ENCODE assay signal across 31 cellular contexts in the genomic region with DNA sequence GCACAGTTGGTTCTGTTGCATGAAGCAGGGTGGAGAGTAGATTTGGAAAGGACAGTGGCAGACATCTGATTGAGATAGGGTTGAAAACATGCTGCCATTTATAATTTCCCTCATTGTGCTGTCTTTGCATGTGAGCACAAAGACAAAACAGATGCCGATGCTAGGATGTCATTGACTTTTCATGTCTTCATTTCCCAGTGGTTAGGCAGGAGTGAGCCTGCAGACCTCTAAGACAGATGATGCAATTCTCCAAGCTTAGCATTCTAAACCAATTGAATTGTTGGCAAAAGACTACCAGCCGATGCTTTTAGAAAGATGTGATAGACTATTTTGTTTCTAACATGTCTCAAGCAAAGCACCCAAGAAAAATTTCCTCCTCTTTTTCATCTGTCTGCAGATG. TPM values are rescaled to one million over a fixed set of nuclear protein-coding genes. Genes with fewer than 3 reads are reported as not detected.
DNase-seq lines count a peak whose midpoint lies in the region; ATAC-seq and TF ChIP-seq lines count a peak whose summit lies in the region.
"Had no signal": no experiment of that assay in that cellular context is flagged by ENCODE, and none has a peak within 500 bp of the region (broad histone marks: within the 10 kb centered on the region; RNA-seq: fewer than 3 reads in every experiment).

No MANE protein-coding gene starts in this region.

- no peaks in the 10 kb centered on the region; the same call in 1 of the 2 replicates for H3K4me1 ChIP-seq in H9 (ENCODE audit: insufficient read depth, low read length)
- H3K4me1 ChIP-seq: psoas muscle, testis had no signal

- H4K91ac ChIP-seq in H9 (ENCODE audit: insufficient read length, low read depth, low read length): no peak overlapping the region

- H2BK15ac ChIP-seq in H9 (ENCODE audit: low read depth, low read length): no peak overlapping the region

- H3K56ac ChIP-seq in H9 (ENCODE audit: insufficient read length, low read depth, low read length): no peak overlapping the region

- no peak for ATAC-seq in HG02840 (IDR thresholded peaks at IDR 0.05; ENCODE audit: low FRiP score, unreplicated experiment)
- ATAC-seq: HepG2; left lobe of liver; psoas muscle; stimulated activated naive CD8-positive, alpha-beta T cell treated with anti-CD3 and anti-CD28 coated beads, Interleukin-15, Interleukin-2, amounts not matched to agents 100 U/mL and 50 U/mL, for 24 hours had no signal

- H3K36me3 Mint-ChIP-seq in H9 (ENCODE audit: insufficient read depth in 1 of 3, low read depth in 3 of 3): no peaks in the 10 kb centered on the region
- H3K36me3 Mint-ChIP-seq: activated CD4-positive, alpha-beta memory T cell treated with anti-CD3 and anti-CD28 coated beads for 36 hours; immature natural killer cell; naive B cell had no signal

- no peak overlapping the region for H3K9ac ChIP-seq in H9 (ENCODE audit: extremely low read depth, insufficient read length, low read length)
- H3K9ac ChIP-seq: BLaER1 had no signal

- no peaks in the 10 kb centered on the region for H4K20me1 ChIP-seq in H9 (ENCODE audit: control insufficient read depth, insufficient read depth, insufficient read length)
- H4K20me1 ChIP-seq: BLaER1 had no signal

- H3K4ac ChIP-seq in H9 (ENCODE audit: low read depth, low read length): no peak overlapping the region

- no peak overlapping the region for H3K23ac ChIP-seq in H9 (ENCODE audit: insufficient read length, low read depth, low read length)

- H3K4me3 ChIP-seq in AG09309 (ENCODE audit: control insufficient read depth, low read depth, low read length): no peak overlapping the region
- H3K4me3 ChIP-seq in brain microvascular endothelial cell (ENCODE audit: low read depth, low read length): no peak overlapping the region
- H3K4me3 ChIP-seq: BLaER1, psoas muscle, testis had no signal

- H2AK5ac ChIP-seq in H9 (ENCODE audit: insufficient read length, low read length): no peak overlapping the region

- DNase-seq in AG09309 (ENCODE audit: low read depth): peak; percentile 33
- DNase-seq in H9: no peak
- peak; percentile 82 for DNase-seq in fibroblast of gingiva (ENCODE audit: low read depth)
- peak; percentile 65 for DNase-seq in myocyte (ENCODE audit: low read depth)
- no peak for DNase-seq in activated CD8-positive, alpha-beta memory T cell treated with anti-CD3 and anti-CD28 coated beads for 24 hours
- DNase-seq in brain microvascular endothelial cell: no peak
- DNase-seq in activated effector memory CD4-positive, alpha-beta T cell treated with Interleukin-2 at 50 U/mL for 16 hours: no peak
- DNase-seq: activated CD4-positive, alpha-beta memory T cell treated with anti-CD3 and anti-CD28 coated beads for 36 hours; activated CD4-positive, CD25-positive, alpha-beta regulatory T cell treated with anti-CD3 and anti-CD28 coated beads, Interleukin-2, amount 50 U/mL, for 72 hours; activated CD8-positive, alpha-beta memory T cell treated with anti-CD3 and anti-CD28 coated beads, Interleukin-2, amount 50 U/mL, for 48 hours; aorta; caudate nucleus; DMS53; foreskin melanocyte; GDM1; hypothalamus; immature natural killer cell; mesenchymal stem cell; naive B cell; NCI-H510A; occipital lobe; psoas muscle; stimulated activated naive CD8-positive, alpha-beta T cell treated with anti-CD3 and anti-CD28 coated beads, Interleukin-15, Interleukin-2, amounts not matched to agents 100 U/mL and 50 U/mL, for 24 hours; testis had no signal

- TF ChIP-seq CTCF in AG09309 (IDR thresholded peaks at IDR 0.05; ENCODE audit: control insufficient read depth, insufficient read depth, low read depth, low read length, missing control alignments) (no peak), H9 (conservative IDR thresholded peaks at IDR 0.05) (no peak), brain microvascular endothelial cell (IDR thresholded peaks at IDR 0.05; ENCODE audit: low read depth, low read length, missing control alignments) (no peak)

- H3K4me3 Mint-ChIP-seq in H9: no peak overlapping the region
- H3K4me3 Mint-ChIP-seq: activated CD4-positive, alpha-beta memory T cell treated with anti-CD3 and anti-CD28 coated beads for 36 hours; activated naive CD8-positive, alpha-beta T cell; immature natural killer cell; naive B cell; T-helper 1 cell treated with Interleukin-12 subunit alpha and Interleukin-12 subunit beta and Interleukin-4 antibody, amounts not matched to agents 30 μg/mL and 1 μg/mL, for 36 hours had no signal

- H2BK12ac ChIP-seq in H9 (ENCODE audit: insufficient read length, low read depth, low read length): no peak overlapping the region

- H3K4me1 Mint-ChIP-seq in H9: peaks cover 0 to 4% of the 10 kb centered on the region in 2 experiments; a peak in 1 of 4 replicates
- H3K4me1 Mint-ChIP-seq: immature natural killer cell, naive B cell had no signal

- H3K14ac ChIP-seq in H9 (ENCODE audit: insufficient read depth, low read length): no peak overlapping the region

- H3K27me3 Mint-ChIP-seq in H9 (ENCODE audit: low read depth): no peaks in the 10 kb centered on the region; the same call in 1 of the 2 replicates

- no peak overlapping the region for H4K8ac ChIP-seq in H9 (replicated peaks; ENCODE audit: insufficient read length, low read depth, low read length)

- no peaks in the 10 kb centered on the region for H3K79me2 ChIP-seq in H9 (ENCODE audit: insufficient read depth, low read length)

- in situ Hi-C loops in brain microvascular endothelial cell (cut with HindIII; ENCODE audit: low pct_ligation_motif_present, low sequenced_read_pairs): no loop called here

- H3K27me3 ChIP-seq in H9 (ENCODE audit: insufficient read depth, low read length) (no peaks in the 10 kb centered on the region), brain microvascular endothelial cell (replicated peaks) (peaks cover 2% of the 10 kb centered on the region)
- H3K27me3 ChIP-seq: BLaER1, testis had no signal

- no peak overlapping the region for H3K4me2 ChIP-seq in H9 (ENCODE audit: insufficient read depth, insufficient read length, low read length)
- H3K4me2 ChIP-seq: BLaER1 had no signal

- no peaks in the 10 kb centered on the region for H3K36me3 ChIP-seq in brain microvascular endothelial cell (replicated peaks)
- H3K36me3 ChIP-seq: BLaER1 had no signal

- no peak overlapping the region for H2BK120ac ChIP-seq in H9 (ENCODE audit: low read depth, low read length, poor library complexity, severe bottlenecking)

- no peak overlapping the region for H4K5ac ChIP-seq in H9 (ENCODE audit: insufficient read length, low read depth, low read length)

- H3K9me3 Mint-ChIP-seq in H9: no peaks in the 10 kb centered on the region; a peak in 1 of 5 replicates
- H3K9me3 Mint-ChIP-seq: activated CD4-positive, alpha-beta memory T cell treated with anti-CD3 and anti-CD28 coated beads for 36 hours; immature natural killer cell; T-helper 1 cell treated with Interleukin-12 subunit alpha and Interleukin-12 subunit beta and Interleukin-4 antibody, amounts not matched to agents 30 μg/mL and 1 μg/mL, for 36 hours had no signal

- H3K27ac Mint-ChIP-seq in H9: no peak overlapping the region
- H3K27ac Mint-ChIP-seq: activated CD4-positive, alpha-beta memory T cell treated with anti-CD3 and anti-CD28 coated beads for 36 hours; activated naive CD8-positive, alpha-beta T cell; immature natural killer cell; T-helper 1 cell treated with Interleukin-12 subunit alpha and Interleukin-12 subunit beta and Interleukin-4 antibody, amounts not matched to agents 30 μg/mL and 1 μg/mL, for 36 hours had no signal

- H3K27ac ChIP-seq in H9 (ENCODE audit: insufficient read length, low read depth, low read length) (no peak overlapping the region), brain microvascular endothelial cell (no peak overlapping the region)
- H3K27ac ChIP-seq: BLaER1, psoas muscle, testis had no signal

- no peaks in the 10 kb centered on the region for H3K9me3 ChIP-seq in H9 (ENCODE audit: control insufficient read depth, low read depth, low read length)
- H3K9me3 ChIP-seq: BLaER1, psoas muscle, testis had no signal

- H2BK20ac ChIP-seq in H9 (ENCODE audit: low read depth, low read length, poor library complexity, severe bottlenecking): no peak overlapping the region

- no CpG with 5 or more reads among the region's 2 CpGs for WGBS in H9 (ENCODE audit: extremely low coverage, insufficient read length, low lambda C conversion rate)

- no peak overlapping the region for H3K18ac ChIP-seq in H9 (ENCODE audit: insufficient read length, low read depth, low read length)

- no peak overlapping the region for H3T11ph ChIP-seq in H9 (ENCODE audit: low read length)

- no peak overlapping the region for H2BK5ac ChIP-seq in H9 (ENCODE audit: insufficient read length, low read length)

- H2AFZ ChIP-seq in H9 (ENCODE audit: low read length): peak overlapping the region; percentile 40

- H3K79me1 ChIP-seq in H9 (ENCODE audit: insufficient read depth, low read depth, low read length, poor library complexity, severe bottlenecking): no peaks in the 10 kb centered on the region

- H3K23me2 ChIP-seq in H9 (ENCODE audit: insufficient read length, low read depth, low read length, poor library complexity, severe bottlenecking): no peaks in the 10 kb centered on the region

RNA-seq across cellular contexts. Expression of a gene that starts 37.1 kb away (rescaled TPM):
- 16.2 and 18.0 TPM in 2 replicates for total RNA-seq in H9 (2021)
- 4.0 and 6.4 TPM in 2 replicates for total RNA-seq in myocyte
- polyA plus RNA-seq in myocyte (2012): 1.8 TPM
- total RNA-seq: A172, HepG2 had no signal

Comparison
In these comparisons a context has a peak if more than half of its experiments do, and no peak if none do; other contexts are left out.
1. DNase-seq: peak in AG09309 (single experiment), fibroblast of gingiva (single experiment) and myocyte (single experiment); none in H9 (single experiment), activated CD8-positive, alpha-beta memory T cell treated with anti-CD3 and anti-CD28 coated beads for 24 hours (single experiment), brain microvascular endothelial cell (single experiment) and activated effector memory CD4-positive, alpha-beta T cell treated with Interleukin-2 at 50 U/mL for 16 hours (single experiment).